ENCODE assay signal across 23 cellular contexts in genomic region chr1:197129698-197130097, GRCh38.
"Had no signal": no experiment of that assay in that cellular context is flagged by ENCODE, and none has a peak within 500 bp of the region (broad histone marks: within the 10 kb centered on the region; RNA-seq: fewer than 3 reads in every experiment).

No MANE protein-coding gene starts in this region.

- H3K4me3 ChIP-seq: esophagus squamous epithelium, lower lobe of right lung, spleen, thoracic aorta, upper lobe of right lung had no signal

- H3K9me3 ChIP-seq: esophagus squamous epithelium, lower lobe of right lung, spleen, thoracic aorta, upper lobe of right lung had no signal

- H3K4me1 Mint-ChIP-seq: activated B cell treated with CpG ODN at 0.5 μM for 24 hours; stimulated activated memory B cell treated with anti-CD40 and anti-IgM and Interleukin-4, amounts not matched to agents 10 μg/mL and 1 μg/mL and 100 μg/mL, for 72 hours had no signal

- DNase-seq: activated B cell treated with CpG ODN at 0.5 μM for 24 hours; activated CD4-positive, alpha-beta T cell treated with anti-CD3 and anti-CD28 coated beads for 48 hours; activated CD8-positive, alpha-beta memory T cell treated with anti-CD3 and anti-CD28 coated beads, Interleukin-2, amount 50 U/mL, for 4 hours; activated naive CD4-positive, alpha-beta T cell treated with anti-CD3 and anti-CD28 coated beads, Interleukin-2, amount 50 U/mL, for 16 hours; activated T-cell treated with anti-CD3 and anti-CD28 coated beads, Interleukin-2, amount 50 U/mL, for 4 hours; cerebellar nuclear complex; effector CD4-positive, alpha-beta T cell; esophagus squamous epithelium; left colon; lower lobe of right lung; midbrain; nephron progenitor cell; nucleus accumbens; posterior cingulate gyrus; spleen; stimulated activated CD4-positive, alpha-beta T cell treated with anti-CD3 and anti-CD28 coated beads, Interleukin-4, amount 100 ng/mL, for 4 hours; upper lobe of right lung had no signal

- H3K4me3 Mint-ChIP-seq: activated B cell treated with CpG ODN at 0.5 μM for 24 hours; activated T-cell treated with anti-CD3 and anti-CD28 coated beads, Interleukin-2, amount 50 U/mL, for 4 hours; nephron progenitor cell; stimulated activated memory B cell treated with anti-CD40 and anti-IgM and Interleukin-4, amounts not matched to agents 10 μg/mL and 1 μg/mL and 100 μg/mL, for 72 hours; T-helper 2 cell treated with Interferon-gamma antibody and Interleukin-4, amounts not matched to agents 5 μg/mL and 100 μg/mL, for 36 hours had no signal

- ATAC-seq: activated T-cell treated with anti-CD3 and anti-CD28 coated beads, Interleukin-2, amount 50 U/mL, for 4 hours; left colon; lower lobe of right lung; stimulated activated memory B cell treated with anti-CD40 and anti-IgM and Interleukin-4, amounts not matched to agents 10 μg/mL and 1 μg/mL and 100 μg/mL, for 72 hours; upper lobe of right lung had no signal

- H3K36me3 ChIP-seq: esophagus squamous epithelium, lower lobe of right lung, thoracic aorta, upper lobe of right lung had no signal

- H3K9me3 Mint-ChIP-seq: activated B cell treated with CpG ODN at 0.5 μM for 24 hours; activated T-cell treated with anti-CD3 and anti-CD28 coated beads, Interleukin-2, amount 50 U/mL, for 4 hours; nephron progenitor cell; stimulated activated memory B cell treated with anti-CD40 and anti-IgM and Interleukin-4, amounts not matched to agents 10 μg/mL and 1 μg/mL and 100 μg/mL, for 72 hours; T-helper 2 cell treated with Interferon-gamma antibody and Interleukin-4, amounts not matched to agents 5 μg/mL and 100 μg/mL, for 36 hours had no signal

- H3K36me3 Mint-ChIP-seq: stimulated activated memory B cell treated with anti-CD40 and anti-IgM and Interleukin-4, amounts not matched to agents 10 μg/mL and 1 μg/mL and 100 μg/mL, for 72 hours had no signal

- H3K4me1 ChIP-seq: esophagus squamous epithelium, lower lobe of right lung, spleen, upper lobe of right lung had no signal

- H3K27ac ChIP-seq: esophagus squamous epithelium, lower lobe of right lung, spleen, thoracic aorta, upper lobe of right lung had no signal

- H3K27me3 Mint-ChIP-seq: activated B cell treated with CpG ODN at 0.5 μM for 24 hours; stimulated activated memory B cell treated with anti-CD40 and anti-IgM and Interleukin-4, amounts not matched to agents 10 μg/mL and 1 μg/mL and 100 μg/mL, for 72 hours had no signal

- H3K27me3 ChIP-seq: esophagus squamous epithelium, spleen, upper lobe of right lung had no signal

- H3K27ac Mint-ChIP-seq: activated B cell treated with CpG ODN at 0.5 μM for 24 hours; nephron progenitor cell; stimulated activated memory B cell treated with anti-CD40 and anti-IgM and Interleukin-4, amounts not matched to agents 10 μg/mL and 1 μg/mL and 100 μg/mL, for 72 hours; T-helper 2 cell treated with Interferon-gamma antibody and Interleukin-4, amounts not matched to agents 5 μg/mL and 100 μg/mL, for 36 hours had no signal

- FAIRE-seq: astrocyte, bronchial epithelial cell, islet of Langerhans had no signal
